9 cellular contexts compared by ENCODE assay signal in the genomic region with DNA sequence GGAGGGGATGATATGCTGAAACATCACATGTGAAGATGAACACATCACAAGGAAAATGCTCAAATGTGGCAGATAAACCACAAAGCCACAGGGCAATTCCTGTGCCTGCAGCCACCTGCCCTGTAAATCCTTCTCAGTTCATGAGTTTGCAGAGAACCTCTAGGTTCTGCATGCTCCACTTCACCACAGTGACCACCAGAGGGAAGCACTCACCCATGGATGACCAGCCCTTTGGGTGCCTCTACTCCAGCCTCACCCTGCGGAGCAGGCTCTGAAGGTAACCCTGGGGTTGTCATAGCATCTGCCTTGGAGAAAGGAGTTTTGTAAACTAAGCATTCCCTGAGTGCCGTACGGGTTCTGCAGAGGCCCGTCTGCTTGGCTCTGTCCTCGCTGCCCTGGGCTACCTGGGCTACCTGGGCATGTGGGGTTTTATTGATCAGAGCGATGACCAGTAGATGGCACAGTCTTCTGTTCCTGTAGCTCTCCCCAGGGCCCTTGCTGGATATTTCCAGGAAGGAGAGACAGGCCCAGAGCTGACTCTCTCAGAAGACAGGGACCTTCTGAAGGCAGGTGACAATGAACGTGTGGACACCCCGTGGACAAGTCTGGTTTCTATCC. TPM values are rescaled to one million over a fixed set of nuclear protein-coding genes. Genes with fewer than 3 reads are reported as not detected.
DNase-seq lines count a peak whose midpoint lies in the region; ATAC-seq and TF ChIP-seq lines count a peak whose summit lies in the region.
"Had no signal": no experiment of that assay in that cellular context is flagged by ENCODE, and none has a peak within 500 bp of the region (broad histone marks: within the 10 kb centered on the region; RNA-seq: fewer than 3 reads in every experiment).

No MANE protein-coding gene starts in this region.

- no peak overlapping the region for H3K27ac Mint-ChIP-seq in T-helper 17 cell
- H3K27ac Mint-ChIP-seq: activated naive CD4-positive, alpha-beta T cell treated with anti-CD3 and anti-CD28 coated beads, Interleukin-2, amount 50 U/mL, for 24 hours had no signal

- intact Hi-C loops in aorta (cut with DNase I) = no loop called here

- H3K4me3 ChIP-seq in HEK293 (ENCODE audit: low read depth, low read length) (no peak overlapping the region), aorta (ENCODE audit: low read length in 2 of 2) (no peak overlapping the region)

- peaks cover 0 to 2% of the 10 kb centered on the region in 2 donors for H3K27me3 ChIP-seq in aorta (ENCODE audit: control insufficient read depth in 1 of 2, insufficient read depth in 2 of 2, low read length in 1 of 2)

- no peaks in the 10 kb centered on the region for H3K4me1 Mint-ChIP-seq in T-helper 17 cell
- H3K4me1 Mint-ChIP-seq: activated naive CD4-positive, alpha-beta T cell treated with anti-CD3 and anti-CD28 coated beads, Interleukin-2, amount 50 U/mL, for 24 hours had no signal

- CTCF ChIA-PET in HEK293 (lab: Yijun Ruan, JAX) = interaction anchor here (0.6 to 2.2 kb wide), 6 partner anchors 10 to 1488 kb away, joined by 3 to 9 read pairs (median 3); no protein-coding TSS in a partner anchor

- no peaks in the 10 kb centered on the region for H3K27me3 Mint-ChIP-seq in T-helper 17 cell

- WGBS in aorta, 2 donors = 64 to 72% methylated on average over 8 of the region's 8 CpGs

- DNase-seq in SHP77 (lab: John Stamatoyannopoulos, UW) = peak; percentile 12 to 27
- DNase-seq in SHP77 treated with DMSO at 0.1 percent for 48 hours (lab: John Stamatoyannopoulos, UW) = no peak
- no peak for DNase-seq in T-helper 17 cell
- peak; percentile 46 for DNase-seq in hepatic stellate cell (ENCODE audit: low spot score)
- no peak for DNase-seq in aorta
- no peak for DNase-seq in activated gamma-delta T cell (lab: John Stamatoyannopoulos, UW)
- DNase-seq in cerebellar nuclear complex (lab: John Stamatoyannopoulos, UW) = no peak

- H3K36me3 ChIP-seq in HEK293 (ENCODE audit: control insufficient read depth in 2 of 2, insufficient read depth in 1 of 2, low read length in 2 of 2) (no peaks in the 10 kb centered on the region), aorta (ENCODE audit: control insufficient read depth in 1 of 2, insufficient read depth in 2 of 2, low read length in 1 of 2) (no peaks in the 10 kb centered on the region)

- no peak overlapping the region for H3K27ac ChIP-seq in HEK293 (ENCODE audit: extremely low read depth, low read depth, low read length)
- no peak overlapping the region for H3K27ac ChIP-seq in aorta (ENCODE audit: low read depth in 1 of 2, low read length in 2 of 2)

- H3K4me3 Mint-ChIP-seq in T-helper 17 cell = no peak overlapping the region
- H3K4me3 Mint-ChIP-seq: activated naive CD4-positive, alpha-beta T cell treated with anti-CD3 and anti-CD28 coated beads, Interleukin-2, amount 50 U/mL, for 24 hours had no signal

- no peaks in the 10 kb centered on the region for H3K36me3 Mint-ChIP-seq in T-helper 17 cell (ENCODE audit: low read depth)
- H3K36me3 Mint-ChIP-seq: activated naive CD4-positive, alpha-beta T cell treated with anti-CD3 and anti-CD28 coated beads, Interleukin-2, amount 50 U/mL, for 24 hours had no signal

- POLR2A ChIA-PET in HEK293 (lab: Yijun Ruan, JAX) = no interaction called here

- TF ChIP-seq CTCF in HEK293 (tag by site-specific recombination; IDR thresholded peaks at IDR 0.05) = no peak

- H3K4me1 ChIP-seq in HEK293 (ENCODE audit: control insufficient read depth, insufficient read depth, low read length) (no peaks in the 10 kb centered on the region), aorta (ENCODE audit: control insufficient read depth in 1 of 2, insufficient read depth in 2 of 2, low read length in 2 of 2) (no peaks in the 10 kb centered on the region)

- no peaks in the 10 kb centered on the region for H3K9me3 ChIP-seq in HEK293 (ENCODE audit: control insufficient read depth, insufficient read depth, low read depth, low read length)
- H3K9me3 ChIP-seq in T-helper 17 cell (ENCODE audit: control insufficient read depth, low read length, poor library complexity, severe bottlenecking) = peaks cover 2% of the 10 kb centered on the region
- no peaks in the 10 kb centered on the region for H3K9me3 ChIP-seq in aorta (ENCODE audit: control insufficient read depth, low read length)

- ATAC-seq in T-helper 17 cell = peak; percentile 28
- ATAC-seq in aorta (ENCODE audit: low FRiP score) = peak; percentile 59

TF ChIP-seq in HEK293, 187 proteins besides CTCF, POLR2A, EP300 and RAD21:
- TF ChIP-seq ZFP41 (tag by site-specific recombination; IDR thresholded peaks at IDR 0.05; ENCODE audit: borderline replicate concordance) = no peak
- peak; percentile 15; the same call in 1 of the 2 replicates for TF ChIP-seq ZNF654 (tag by site-specific recombination; IDR thresholded peaks at IDR 0.05; ENCODE audit: low read depth)
- TF ChIP-seq HOXC10 (CRISPR knock-in tag; IDR thresholded peaks at IDR 0.05) = no peak
- TF ChIP-seq ZFHX2 (tag by site-specific recombination; conservative IDR thresholded peaks at IDR 0.05) = no peak
- no peak for TF ChIP-seq ZNF658 (tag by site-specific recombination; IDR thresholded peaks at IDR 0.05)
- TF ChIP-seq ZNF174 (tag by site-specific recombination; IDR thresholded peaks at IDR 0.05) = no peak
- TF ChIP-seq, protein P1, sequence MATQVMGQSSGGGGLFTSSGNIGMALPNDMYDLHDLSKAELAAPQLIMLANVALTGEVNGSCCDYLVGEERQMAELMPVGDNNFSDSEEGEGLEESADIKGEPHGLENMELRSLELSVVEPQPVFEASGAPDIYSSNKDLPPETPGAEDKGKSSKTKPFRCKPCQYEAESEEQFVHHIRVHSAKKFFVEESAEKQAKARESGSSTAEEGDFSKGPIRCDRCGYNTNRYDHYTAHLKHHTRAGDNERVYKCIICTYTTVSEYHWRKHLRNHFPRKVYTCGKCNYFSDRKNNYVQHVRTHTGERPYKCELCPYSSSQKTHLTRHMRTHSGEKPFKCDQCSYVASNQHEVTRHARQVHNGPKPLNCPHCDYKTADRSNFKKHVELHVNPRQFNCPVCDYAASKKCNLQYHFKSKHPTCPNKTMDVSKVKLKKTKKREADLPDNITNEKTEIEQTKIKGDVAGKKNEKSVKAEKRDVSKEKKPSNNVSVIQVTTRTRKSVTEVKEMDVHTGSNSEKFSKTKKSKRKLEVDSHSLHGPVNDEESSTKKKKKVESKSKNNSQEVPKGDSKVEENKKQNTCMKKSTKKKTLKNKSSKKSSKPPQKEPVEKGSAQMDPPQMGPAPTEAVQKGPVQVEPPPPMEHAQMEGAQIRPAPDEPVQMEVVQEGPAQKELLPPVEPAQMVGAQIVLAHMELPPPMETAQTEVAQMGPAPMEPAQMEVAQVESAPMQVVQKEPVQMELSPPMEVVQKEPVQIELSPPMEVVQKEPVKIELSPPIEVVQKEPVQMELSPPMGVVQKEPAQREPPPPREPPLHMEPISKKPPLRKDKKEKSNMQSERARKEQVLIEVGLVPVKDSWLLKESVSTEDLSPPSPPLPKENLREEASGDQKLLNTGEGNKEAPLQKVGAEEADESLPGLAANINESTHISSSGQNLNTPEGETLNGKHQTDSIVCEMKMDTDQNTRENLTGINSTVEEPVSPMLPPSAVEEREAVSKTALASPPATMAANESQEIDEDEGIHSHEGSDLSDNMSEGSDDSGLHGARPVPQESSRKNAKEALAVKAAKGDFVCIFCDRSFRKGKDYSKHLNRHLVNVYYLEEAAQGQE (tag by site-specific recombination; IDR thresholded peaks at IDR 0.05) = no peak
- no peak for TF ChIP-seq SCRT2 (tag by site-specific recombination; IDR thresholded peaks at IDR 0.05)

RNA-seq across cellular contexts. Expression of gene CST1, which starts 31.7 kb away (rescaled TPM):
- total RNA-seq in T-helper 17 cell = not detected
- total RNA-seq in aorta = 1 to 10 TPM in 1 of 2 donors, not detected in 1; 1.1 TPM
- not detected for polyA plus RNA-seq in aorta

RNA-seq across cellular contexts. Expression of gene CST2, which starts 44.1 kb away (rescaled TPM):
- total RNA-seq in T-helper 17 cell = not detected
- total RNA-seq in aorta = under 1 TPM in 1 of 2 donors, not detected in 1; 0.75 TPM
- not detected for polyA plus RNA-seq in aorta

Comparison
In these comparisons a context has a peak if more than half of its experiments do, and no peak if none do; other contexts are left out.
1. DNase-seq: peak in SHP77 (2 of 2) and hepatic stellate cell (single experiment); none in SHP77 treated with DMSO at 0.1 percent for 48 hours (single experiment), T-helper 17 cell (0 of 3), aorta (0 of 2), activated gamma-delta T cell (single experiment) and cerebellar nuclear complex (0 of 2).